Comparison of ENCODE assay signal across 8 cellular contexts in the genomic region with DNA sequence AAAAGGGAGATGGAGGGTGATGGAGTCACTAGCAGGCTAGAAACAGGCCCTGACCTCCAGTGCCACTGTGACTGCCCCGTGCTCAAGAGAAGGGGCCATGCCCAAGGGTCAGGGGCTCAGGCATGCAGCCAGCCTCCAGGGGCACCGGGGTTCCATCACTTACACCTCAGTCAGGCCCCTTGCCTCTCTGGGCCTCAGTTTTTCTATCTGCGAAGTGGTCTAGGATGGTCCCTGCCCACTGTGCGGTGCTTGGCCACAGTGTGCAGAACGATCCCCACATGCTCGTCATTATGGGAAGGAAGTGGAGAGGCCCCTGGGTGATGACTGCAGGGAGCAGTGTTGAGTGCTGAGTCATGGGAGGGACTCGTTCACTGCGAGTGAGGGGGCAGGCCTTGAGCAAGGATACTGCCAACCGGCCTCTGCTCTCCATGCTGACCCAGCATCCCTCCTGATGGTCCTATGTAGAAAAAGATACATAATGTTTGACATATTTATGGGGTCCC. TPM values are rescaled to one million over a fixed set of nuclear protein-coding genes. Genes with fewer than 3 reads are reported as not detected.
DNase-seq lines count a peak whose midpoint lies in the region; ATAC-seq lines count a peak whose summit lies in the region.

No MANE protein-coding gene starts in this region.

- ATAC-seq in GM18868 (IDR thresholded peaks at IDR 0.05; ENCODE audit: unreplicated experiment) (no peak), GM18498 (IDR thresholded peaks at IDR 0.05; ENCODE audit: unreplicated experiment) (no peak)

- peak; percentile 94 for DNase-seq in GM03348 (ENCODE audit: low spot score)
- DNase-seq in RPMI7951 (ENCODE audit: low read depth), result peak; percentile 95
- DNase-seq in mucosa of gallbladder (ENCODE audit: low spot score), result peak; percentile 29
- no peak for DNase-seq in NCI-H1417 (lab: John Stamatoyannopoulos, UW)
- DNase-seq in NCI-H2196 (lab: John Stamatoyannopoulos, UW; ENCODE audit: unreplicated experiment), result no peak

- H3K27ac ChIP-seq in cingulate gyrus (ENCODE audit: low read depth, low read length), result peak overlapping the region; percentile 65

RNA-seq across cellular contexts. Expression of a gene that starts 23.1 kb away (rescaled TPM):
- 39.8 and 77.3 TPM in 2 replicates for total RNA-seq in RPMI7951 (2014; rRNA removed; shearing (Covaris generic))
- total RNA-seq in mucosa of gallbladder, result 30.2 TPM

RNA-seq across cellular contexts. Expression of a gene that starts 35.3 kb away (rescaled TPM):
- 0.36 TPM in 1 of 2 replicates, not detected in the other for total RNA-seq in RPMI7951 (2014; rRNA removed; shearing (Covaris generic))
- total RNA-seq in mucosa of gallbladder, result 0.78 TPM

RNA-seq across cellular contexts. Expression of a gene that starts 58.4 kb away (rescaled TPM):
- total RNA-seq in RPMI7951 (2014; rRNA removed; shearing (Covaris generic)), result 22.2 and 23.9 TPM in 2 replicates
- 33.5 TPM for total RNA-seq in mucosa of gallbladder

Comparison
In these comparisons a context has a peak if more than half of its experiments do, and no peak if none do; other contexts are left out.
1. DNase-seq: peak in GM03348 (single experiment), RPMI7951 (single experiment) and mucosa of gallbladder (single experiment); none in NCI-H1417 (0 of 3) and NCI-H2196 (single experiment).